21 cellular contexts compared by ENCODE assay signal in the genomic region with DNA sequence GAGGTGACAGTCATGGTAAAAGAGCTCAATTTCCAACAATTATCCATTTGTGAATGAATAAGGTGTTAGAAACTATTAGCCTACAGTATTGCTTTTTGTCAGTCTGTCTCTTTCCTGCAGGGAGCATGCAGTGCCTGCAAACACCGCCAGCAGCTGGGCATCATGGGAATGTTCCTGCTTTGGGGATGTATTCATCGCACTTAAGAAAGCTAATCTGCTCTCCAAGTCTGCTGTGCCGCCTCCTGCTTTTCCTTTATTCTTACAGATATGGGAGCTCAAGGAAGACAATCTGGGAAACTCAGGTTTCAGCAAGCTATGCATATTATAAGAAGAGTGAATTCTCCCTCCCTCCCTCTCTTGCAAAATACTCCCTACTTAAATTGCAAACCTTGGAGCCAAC.
DNase-seq lines count a peak whose midpoint lies in the region; ATAC-seq, FAIRE-seq and TF ChIP-seq lines count a peak whose summit lies in the region.
"Had no signal": no experiment of that assay in that cellular context is flagged by ENCODE, and none has a peak within 500 bp of the region (broad histone marks: within the 10 kb centered on the region; RNA-seq: fewer than 3 reads in every experiment).

No MANE protein-coding gene starts in this region.

- intact Hi-C loops in Right ventricle myocardium inferior (cut with DNase I): no loop called here
- intact Hi-C loops in cardiac septum (cut with DNase I): no loop called here

- H2BK5ac ChIP-seq in mesendoderm (ENCODE audit: low read length): no peak overlapping the region

- H3K4me2 ChIP-seq in mesendoderm (ENCODE audit: low read length): no peak overlapping the region

- no peak overlapping the region for H2AK5ac ChIP-seq in mesendoderm (ENCODE audit: low read length)

- H3K4me1 ChIP-seq in mesendoderm (ENCODE audit: control insufficient read depth, low read depth, low read length): peaks cover 2% of the 10 kb centered on the region
- H3K4me1 ChIP-seq in suprapubic skin: no peaks in the 10 kb centered on the region
- H3K4me1 ChIP-seq: testis, vagina had no signal

- H3K23ac ChIP-seq in mesendoderm (ENCODE audit: low read length): no peak overlapping the region

- no peak overlapping the region for H2BK15ac ChIP-seq in mesendoderm (replicated peaks; ENCODE audit: low read depth)

- no peaks in the 10 kb centered on the region for H3K79me2 ChIP-seq in mesendoderm (ENCODE audit: control insufficient read depth, insufficient read depth, low read length)

- no peak overlapping the region for H3K18ac ChIP-seq in mesendoderm (ENCODE audit: low read length)

- H3K4me3 ChIP-seq in bronchial epithelial cell (ENCODE audit: low read depth, low read length): no peak overlapping the region
- H3K4me3 ChIP-seq in mesendoderm (ENCODE audit: low read length): no peak overlapping the region
- no peak overlapping the region for H3K4me3 ChIP-seq in suprapubic skin
- H3K4me3 ChIP-seq: heart right ventricle, testis, vagina had no signal

- no peaks in the 10 kb centered on the region for H3K27me3 ChIP-seq in bronchial epithelial cell (ENCODE audit: control insufficient read depth, insufficient read depth, low read length)
- no peaks in the 10 kb centered on the region for H3K27me3 ChIP-seq in mesendoderm (ENCODE audit: insufficient read depth, low read length, poor library complexity)
- no peaks in the 10 kb centered on the region for H3K27me3 ChIP-seq in suprapubic skin
- H3K27me3 ChIP-seq: heart right ventricle, testis, vagina had no signal

- peak; percentile 5 for TF ChIP-seq CTCF in bronchial epithelial cell (IDR thresholded peaks at IDR 0.05; ENCODE audit: insufficient read depth, low read length, severe bottlenecking)
- no peak for TF ChIP-seq CTCF in suprapubic skin (IDR thresholded peaks at IDR 0.05)

- H3K4ac ChIP-seq in mesendoderm (ENCODE audit: low read depth, low read length): no peak overlapping the region

- H3K27ac ChIP-seq in mesendoderm (ENCODE audit: low read depth, low read length): no peak overlapping the region
- H3K27ac ChIP-seq in suprapubic skin: no peak overlapping the region
- H3K27ac ChIP-seq: testis, vagina had no signal

- H4K5ac ChIP-seq in mesendoderm (ENCODE audit: low read length): no peak overlapping the region

- no peaks in the 10 kb centered on the region for H3K36me3 ChIP-seq in bronchial epithelial cell (ENCODE audit: control insufficient read depth, insufficient read depth, low read length)
- no peaks in the 10 kb centered on the region for H3K36me3 ChIP-seq in mesendoderm (ENCODE audit: control insufficient read depth, insufficient read depth, low read length)
- no peaks in the 10 kb centered on the region for H3K36me3 ChIP-seq in suprapubic skin
- H3K36me3 ChIP-seq: heart right ventricle, vagina had no signal

- H3K9ac ChIP-seq in mesendoderm (ENCODE audit: low read length): no peak overlapping the region

- no peak overlapping the region for H3K56ac ChIP-seq in mesendoderm (ENCODE audit: low read length)

- H3K79me1 ChIP-seq in mesendoderm (ENCODE audit: low read length): no peaks in the 10 kb centered on the region

- no peak for FAIRE-seq in bronchial epithelial cell (lab: Jason Lieb, UNC)
- FAIRE-seq: astrocyte, colon, D721Med, endometrium, RCC 7860 had no signal

- no CpG with 5 or more reads among the region's 3 CpGs for WGBS in mesendoderm (ENCODE audit: extremely low coverage, insufficient coverage, low lambda C conversion rate)
- WGBS in suprapubic skin: 84% methylated on average over 3 of the region's 3 CpGs

- DNase-seq in Right ventricle myocardium inferior (ENCODE audit: missing footprints) (peak; percentile 59), cardiac septum (ENCODE audit: low spot score) (no peak), bronchial epithelial cell (ENCODE audit: low read depth) (peak; percentile 27), mesendoderm (peak; percentile 64), superior temporal gyrus (ENCODE audit: extremely low spot score) (peak; percentile 46), GM19238 (ENCODE audit: insufficient read length, low spot score) (no peak), NCI-H187 treated with DMSO at 0.1 percent for 48 hours (lab: John Stamatoyannopoulos, UW) (no peak), suprapubic skin (ENCODE audit: low spot score in 2 of 2) (no peak)
- DNase-seq: activated CD4-positive, alpha-beta T cell treated with anti-CD3 and anti-CD28 coated beads, Interleukin-2, amount 10 ng/mL, durations not matched to agents 24 days and 14 days; activated CD8-positive, alpha-beta memory T cell treated with anti-CD3 and anti-CD28 coated beads, Interleukin-2, amount 10 ng/mL, durations not matched to agents 7 days and 5 days; heart right ventricle; immature natural killer cell; NCI-H1436; testis had no signal

- TF ChIP-seq POLR2A in suprapubic skin (IDR thresholded peaks at IDR 0.05): no peak

- H3K9me3 ChIP-seq in suprapubic skin: no peaks in the 10 kb centered on the region
- H3K9me3 ChIP-seq: testis, vagina had no signal

- H4K8ac ChIP-seq in mesendoderm (ENCODE audit: low read depth, low read length): no peak overlapping the region

- TF ChIP-seq EP300 in suprapubic skin (IDR thresholded peaks at IDR 0.05): no peak

- ATAC-seq in Right ventricle myocardium inferior: no peak
- ATAC-seq: activated CD8-positive, alpha-beta memory T cell treated with anti-CD3 and anti-CD28 coated beads, Interleukin-2, amount 10 ng/mL, durations not matched to agents 7 days and 5 days; heart right ventricle; right cardiac atrium had no signal

- H2BK120ac ChIP-seq in mesendoderm (ENCODE audit: low read depth, low read length): no peak overlapping the region

Comparison
In these comparisons a context has a peak if more than half of its experiments do, and no peak if none do; other contexts are left out.
1. DNase-seq: peak in Right ventricle myocardium inferior (single experiment), bronchial epithelial cell (single experiment), mesendoderm (single experiment) and superior temporal gyrus (single experiment); none in cardiac septum (single experiment), GM19238 (single experiment), NCI-H187 treated with DMSO at 0.1 percent for 48 hours (single experiment) and suprapubic skin (0 of 2).